In the genomic region with DNA sequence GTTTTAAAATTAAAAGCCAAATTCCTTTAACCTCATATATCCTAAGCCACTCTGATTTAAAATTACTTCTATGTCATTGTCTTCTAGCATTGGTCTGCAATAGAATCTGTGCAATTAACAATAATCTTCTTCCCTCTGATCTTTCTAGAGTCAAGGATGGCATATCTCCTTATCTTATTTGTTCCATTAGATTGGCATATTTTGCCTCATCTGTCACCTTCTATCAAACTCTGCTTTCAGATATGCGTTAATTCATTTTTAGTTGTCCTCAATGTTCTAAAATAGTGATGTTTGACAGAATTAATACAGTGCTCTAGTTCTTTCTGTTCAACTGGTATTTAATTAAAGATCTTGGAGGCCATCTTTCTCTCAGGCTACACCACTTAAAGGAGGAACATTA, we compare ENCODE assay signal across 1 cellular context.
TF ChIP-seq lines count a peak whose summit lies in the region.

No MANE protein-coding gene starts in this region.

TF ChIP-seq in A549, 52 proteins besides CTCF, POLR2A, EP300 and RAD21 (continued from another document):
- TF ChIP-seq, protein P1, sequence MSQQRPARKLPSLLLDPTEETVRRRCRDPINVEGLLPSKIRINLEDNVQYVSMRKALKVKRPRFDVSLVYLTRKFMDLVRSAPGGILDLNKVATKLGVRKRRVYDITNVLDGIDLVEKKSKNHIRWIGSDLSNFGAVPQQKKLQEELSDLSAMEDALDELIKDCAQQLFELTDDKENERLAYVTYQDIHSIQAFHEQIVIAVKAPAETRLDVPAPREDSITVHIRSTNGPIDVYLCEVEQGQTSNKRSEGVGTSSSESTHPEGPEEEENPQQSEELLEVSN (IDR thresholded peaks at IDR 0.05; ENCODE audit: borderline replicate concordance, low read depth): no peak
- no peak for TF ChIP-seq JUN (IDR thresholded peaks at IDR 0.05)
- no peak for TF ChIP-seq CBX8 (IDR thresholded peaks at IDR 0.05)
- TF ChIP-seq HOXB5 (CRISPR knock-in tag; IDR thresholded peaks at IDR 0.05): no peak
- no peak for TF ChIP-seq HEYL (CRISPR knock-in tag; IDR thresholded peaks at IDR 0.05)
- TF ChIP-seq NPAS2 (CRISPR knock-in tag; IDR thresholded peaks at IDR 0.05; ENCODE audit: borderline replicate concordance): no peak
- TF ChIP-seq GATA3 (IDR thresholded peaks at IDR 0.05; ENCODE audit: borderline replicate concordance): no peak
- TF ChIP-seq EHF (CRISPR knock-in tag; IDR thresholded peaks at IDR 0.05): no peak
- TF ChIP-seq, protein P2, sequence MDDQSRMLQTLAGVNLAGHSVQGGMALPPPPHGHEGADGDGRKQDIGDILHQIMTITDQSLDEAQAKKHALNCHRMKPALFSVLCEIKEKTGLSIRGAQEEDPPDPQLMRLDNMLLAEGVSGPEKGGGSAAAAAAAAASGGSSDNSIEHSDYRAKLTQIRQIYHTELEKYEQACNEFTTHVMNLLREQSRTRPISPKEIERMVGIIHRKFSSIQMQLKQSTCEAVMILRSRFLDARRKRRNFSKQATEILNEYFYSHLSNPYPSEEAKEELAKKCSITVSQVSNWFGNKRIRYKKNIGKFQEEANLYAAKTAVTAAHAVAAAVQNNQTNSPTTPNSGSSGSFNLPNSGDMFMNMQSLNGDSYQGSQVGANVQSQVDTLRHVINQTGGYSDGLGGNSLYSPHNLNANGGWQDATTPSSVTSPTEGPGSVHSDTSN (IDR thresholded peaks at IDR 0.05): no peak
- no peak for TF ChIP-seq ESRRA (IDR thresholded peaks at IDR 0.05; ENCODE audit: borderline replicate concordance, low read length)
- no peak for TF ChIP-seq HOXA7 (CRISPR knock-in tag; IDR thresholded peaks at IDR 0.05)
- no peak for TF ChIP-seq TFCP2L1 (CRISPR knock-in tag; IDR thresholded peaks at IDR 0.05)
- no peak for TF ChIP-seq TP53 (CRISPR knock-in tag; IDR thresholded peaks at IDR 0.05)
- no peak for TF ChIP-seq EHMT2 (IDR thresholded peaks at IDR 0.05; ENCODE audit: low read depth)
- TF ChIP-seq, protein P3, sequence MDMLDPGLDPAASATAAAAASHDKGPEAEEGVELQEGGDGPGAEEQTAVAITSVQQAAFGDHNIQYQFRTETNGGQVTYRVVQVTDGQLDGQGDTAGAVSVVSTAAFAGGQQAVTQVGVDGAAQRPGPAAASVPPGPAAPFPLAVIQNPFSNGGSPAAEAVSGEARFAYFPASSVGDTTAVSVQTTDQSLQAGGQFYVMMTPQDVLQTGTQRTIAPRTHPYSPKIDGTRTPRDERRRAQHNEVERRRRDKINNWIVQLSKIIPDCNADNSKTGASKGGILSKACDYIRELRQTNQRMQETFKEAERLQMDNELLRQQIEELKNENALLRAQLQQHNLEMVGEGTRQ (IDR thresholded peaks at IDR 0.05): no peak
